In genomic region chr10:119138341-119139306, GRCh38 we compare ENCODE assay signal across 15 cellular contexts. TPM values are rescaled to one million over a fixed set of nuclear protein-coding genes. Genes with fewer than 3 reads are reported as not detected.
DNase-seq lines count a peak whose midpoint lies in the region; ATAC-seq and TF ChIP-seq lines count a peak whose summit lies in the region.
"Had no signal": no experiment of that assay in that cellular context is flagged by ENCODE, and none has a peak within 500 bp of the region (broad histone marks: within the 10 kb centered on the region; RNA-seq: fewer than 3 reads in every experiment).

No MANE protein-coding gene starts in this region.

- CTCF ChIA-PET in AG04449 (lab: Yijun Ruan, JAX): interaction anchor here (0.7 to 3.2 kb wide), 6 partner anchors 11 to 278 kb away, joined by 3 to 18 read pairs (median 3); no protein-coding TSS in a partner anchor

- no peak overlapping the region for H3K4me3 ChIP-seq in AG04449 (ENCODE audit: low read depth, low read length)
- H3K4me3 ChIP-seq in CD4-positive, CD25-positive, alpha-beta regulatory T cell (ENCODE audit: low read depth, low read length): no peak overlapping the region
- H3K4me3 ChIP-seq in uterus: no peak overlapping the region
- H3K4me3 ChIP-seq: left ventricle myocardium inferior, Peyer's patch, tibial artery had no signal

- no peak overlapping the region for H3K27ac ChIP-seq in CD4-positive, CD25-positive, alpha-beta regulatory T cell (ENCODE audit: insufficient read depth, low read length, poor library complexity, severe bottlenecking)
- H3K27ac ChIP-seq in uterus: no peak overlapping the region
- H3K27ac ChIP-seq: left ventricle myocardium inferior, Peyer's patch, tibial artery had no signal

- no peak for TF ChIP-seq POLR2A in uterus (IDR thresholded peaks at IDR 0.05)

- TF ChIP-seq CTCF in AG04449 (IDR thresholded peaks at IDR 0.05; ENCODE audit: insufficient read depth, low read length, missing control alignments): no peak
- TF ChIP-seq CTCF in uterus (IDR thresholded peaks at IDR 0.05): no peak

- H3K4me1 ChIP-seq in CD4-positive, CD25-positive, alpha-beta regulatory T cell (ENCODE audit: control insufficient read depth, insufficient read depth, low read length, poor library complexity, severe bottlenecking): peaks cover 11% of the 10 kb centered on the region
- no peaks in the 10 kb centered on the region for H3K4me1 ChIP-seq in uterus
- H3K4me1 ChIP-seq: Peyer's patch, tibial artery had no signal

- peak; percentile 21 for DNase-seq in AG04449 (ENCODE audit: low read depth, low spot score)
- DNase-seq in CD4-positive, CD25-positive, alpha-beta regulatory T cell: no peak
- DNase-seq in NOMO-1 (lab: John Stamatoyannopoulos, UW; ENCODE audit: unreplicated experiment in 2 of 2): peak; percentile 39 to 59
- DNase-seq in fibroblast of gingiva (ENCODE audit: low read depth): peak; percentile 15
- no peak for DNase-seq in epidermal melanocyte (ENCODE audit: insufficient read length, low spot score)
- DNase-seq in uterus: no peak
- no peak for DNase-seq in effector memory CD8-positive, alpha-beta T cell
- DNase-seq: MM.1S, NCI-H226, occipital lobe had no signal

- H3K36me3 Mint-ChIP-seq in CD4-positive, CD25-positive, alpha-beta regulatory T cell: peaks cover 27% of the 10 kb centered on the region
- H3K36me3 Mint-ChIP-seq in effector memory CD8-positive, alpha-beta T cell (ENCODE audit: insufficient read depth): peaks cover 19% of the 10 kb centered on the region

- H3K27ac Mint-ChIP-seq in CD4-positive, CD25-positive, alpha-beta regulatory T cell: peak overlapping the region; percentile 78 to 96 (median 88)
- H3K27ac Mint-ChIP-seq in effector memory CD8-positive, alpha-beta T cell: peak overlapping the region in 1 of 2 donors; percentile 53

- intact Hi-C loops in uterus (cut with DNase I; ENCODE audit: low total_unique reads): no loop called here

- H3K27me3 ChIP-seq in CD4-positive, CD25-positive, alpha-beta regulatory T cell (ENCODE audit: control insufficient read depth, insufficient read depth, low read length): no peaks in the 10 kb centered on the region
- H3K27me3 ChIP-seq in uterus: no peaks in the 10 kb centered on the region
- H3K27me3 ChIP-seq: Peyer's patch, tibial artery had no signal

- H3K36me3 ChIP-seq in CD4-positive, CD25-positive, alpha-beta regulatory T cell (ENCODE audit: control insufficient read depth, insufficient read depth, low read length): peaks cover 4% of the 10 kb centered on the region
- H3K36me3 ChIP-seq in uterus: no peaks in the 10 kb centered on the region

- H3K4me1 Mint-ChIP-seq in CD4-positive, CD25-positive, alpha-beta regulatory T cell: peaks cover 6 to 32% (median 17%) of the 10 kb centered on the region in 4 donors
- peaks cover 4 to 7% of the 10 kb centered on the region in 2 donors for H3K4me1 Mint-ChIP-seq in effector memory CD8-positive, alpha-beta T cell (ENCODE audit: low read depth in 2 of 2)
- H3K4me1 Mint-ChIP-seq: brain had no signal

- POLR2A ChIA-PET in AG04449 (lab: Yijun Ruan, JAX): interaction anchor here (0.7 kb wide), 1 partner anchor 61 kb away, joined by 3 read pairs; no protein-coding TSS in a partner anchor

- H3K9me3 Mint-ChIP-seq in CD4-positive, CD25-positive, alpha-beta regulatory T cell: peaks cover 0 to 2% (median 0%) of the 10 kb centered on the region in 7 donors
- no peaks in the 10 kb centered on the region for H3K9me3 Mint-ChIP-seq in effector memory CD8-positive, alpha-beta T cell
- H3K9me3 Mint-ChIP-seq: brain had no signal

- H3K27me3 Mint-ChIP-seq in CD4-positive, CD25-positive, alpha-beta regulatory T cell: no peaks in the 10 kb centered on the region
- H3K27me3 Mint-ChIP-seq in effector memory CD8-positive, alpha-beta T cell: no peaks in the 10 kb centered on the region
- H3K27me3 Mint-ChIP-seq: brain had no signal

- no peak for ATAC-seq in CD4-positive, CD25-positive, alpha-beta regulatory T cell (ENCODE audit: low read depth in 2 of 2)
- no peak for ATAC-seq in GM21576 (IDR thresholded peaks at IDR 0.05; ENCODE audit: unreplicated experiment)
- no peak for ATAC-seq in effector memory CD8-positive, alpha-beta T cell (replicated peaks)

- H3K4me3 Mint-ChIP-seq in CD4-positive, CD25-positive, alpha-beta regulatory T cell: peak overlapping the region in 1 of 4 donors; percentile 70
- no peak overlapping the region for H3K4me3 Mint-ChIP-seq in effector memory CD8-positive, alpha-beta T cell
- H3K4me3 Mint-ChIP-seq: brain had no signal

- H3K9me3 ChIP-seq in CD4-positive, CD25-positive, alpha-beta regulatory T cell (ENCODE audit: control insufficient read depth in 2 of 2, low read length in 2 of 2): no peaks in the 10 kb centered on the region
- no peaks in the 10 kb centered on the region for H3K9me3 ChIP-seq in uterus
- H3K9me3 ChIP-seq: left ventricle myocardium inferior, Peyer's patch, tibial artery had no signal

RNA-seq across cellular contexts. Expression of gene SFXN4, which starts 26.9 kb away (rescaled TPM):
- total RNA-seq in CD4-positive, CD25-positive, alpha-beta regulatory T cell: 10.7 TPM
- polyA plus RNA-seq in CD4-positive, CD25-positive, alpha-beta regulatory T cell: 10 to 100 TPM; 10.7 to 23.7 (median 16.5) TPM
- total RNA-seq in uterus: 10 to 100 TPM in 3 of 4 donors, 1 to 10 TPM in 1; 1.2 to 22.1 (median 14.8) TPM

RNA-seq across cellular contexts. Expression of gene DENND10, which starts 34.7 kb away (rescaled TPM):
- total RNA-seq in CD4-positive, CD25-positive, alpha-beta regulatory T cell: 82.6 TPM
- 100 to 1,000 TPM in 1 of 4 donors, 10 to 100 TPM in 3; 72.3 to 121 (median 92.3) TPM for polyA plus RNA-seq in CD4-positive, CD25-positive, alpha-beta regulatory T cell
- 10 to 100 TPM; 23.8 to 50.2 (median 42.8) TPM for total RNA-seq in uterus

RNA-seq across cellular contexts. Expression of gene PRDX3, which starts 40.0 kb away (rescaled TPM):
- 22.5 TPM for total RNA-seq in CD4-positive, CD25-positive, alpha-beta regulatory T cell
- 100 to 1,000 TPM in 3 of 4 donors, 10 to 100 TPM in 1; 97.1 to 140 (median 133) TPM for polyA plus RNA-seq in CD4-positive, CD25-positive, alpha-beta regulatory T cell
- 100 to 1,000 TPM in 3 of 4 donors, 10 to 100 TPM in 1; 90.6 to 231 (median 141) TPM for total RNA-seq in uterus

RNA-seq across cellular contexts. Expression of gene EIF3A, which starts 58.0 kb away (rescaled TPM):
- total RNA-seq in CD4-positive, CD25-positive, alpha-beta regulatory T cell: 203 TPM
- polyA plus RNA-seq in CD4-positive, CD25-positive, alpha-beta regulatory T cell: 10 to 100 TPM; 66.4 to 74.8 (median 68.6) TPM
- 100 to 1,000 TPM in 2 of 4 donors, 10 to 100 TPM in 2; 54.3 to 144 (median 89.2) TPM for total RNA-seq in uterus

Comparison
In these comparisons a context has a peak if more than half of its experiments do, and no peak if none do; other contexts are left out.
1. DNase-seq: peak in AG04449 (single experiment), NOMO-1 (2 of 2) and fibroblast of gingiva (single experiment); none in CD4-positive, CD25-positive, alpha-beta regulatory T cell (0 of 3), epidermal melanocyte (single experiment), uterus (0 of 2) and effector memory CD8-positive, alpha-beta T cell (0 of 3).